Comparison of ENCODE assay signal across 1 cellular context in the genomic region with DNA sequence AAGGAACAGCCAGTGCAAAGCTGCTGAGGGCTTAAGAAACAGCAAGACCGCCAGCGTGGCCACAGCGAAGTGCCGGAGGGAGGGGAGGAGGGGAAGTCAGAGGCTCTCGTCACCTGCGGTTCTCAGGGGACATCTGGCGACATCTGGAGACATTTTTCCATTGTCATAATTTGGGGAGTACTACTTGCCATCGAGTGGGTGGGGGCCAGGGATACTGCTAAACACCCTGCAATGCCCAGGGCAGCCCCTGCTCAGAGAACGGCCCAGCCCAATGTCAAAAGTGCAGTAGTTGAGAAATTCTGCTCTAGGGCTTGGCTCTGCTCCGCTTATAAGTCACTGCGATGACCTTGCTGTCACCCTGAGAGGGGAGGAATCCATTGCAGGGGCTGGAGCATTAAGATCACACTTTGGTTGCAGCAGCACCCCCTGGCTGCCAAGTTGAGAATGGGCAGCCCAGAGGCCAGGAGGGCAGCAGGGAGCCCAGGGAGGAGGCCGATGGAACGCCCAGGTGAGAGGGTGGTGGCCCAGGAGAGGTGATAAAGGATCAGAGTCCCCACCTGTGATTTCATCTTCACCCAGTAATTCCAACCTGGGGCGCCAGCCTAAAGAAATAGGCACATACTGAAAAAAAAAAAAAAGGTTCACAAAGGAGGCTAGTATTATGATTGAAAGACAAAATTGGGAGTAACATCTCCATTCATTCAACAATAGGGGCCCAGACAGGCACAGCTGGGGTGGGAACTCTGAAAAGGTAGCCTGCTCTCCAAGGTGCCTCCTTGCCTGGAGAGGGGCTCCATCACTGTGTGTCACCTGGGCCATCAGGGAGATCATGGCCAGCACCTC.
TF ChIP-seq lines count a peak whose summit lies in the region.

No MANE protein-coding gene starts in this region.

TF ChIP-seq in HepG2, 621 proteins besides CTCF, POLR2A, EP300 and RAD21 (continued from another document):
- TF ChIP-seq ARID4A (CRISPR knock-in tag; IDR thresholded peaks at IDR 0.05; ENCODE audit: borderline replicate concordance), result 0 out of 2 replicates have a peak, but pooled peaks have one; percentile 28
- TF ChIP-seq REPIN1 (CRISPR knock-in tag; IDR thresholded peaks at IDR 0.05; ENCODE audit: borderline replicate concordance, low read depth), result no peak
